In the genomic region with DNA sequence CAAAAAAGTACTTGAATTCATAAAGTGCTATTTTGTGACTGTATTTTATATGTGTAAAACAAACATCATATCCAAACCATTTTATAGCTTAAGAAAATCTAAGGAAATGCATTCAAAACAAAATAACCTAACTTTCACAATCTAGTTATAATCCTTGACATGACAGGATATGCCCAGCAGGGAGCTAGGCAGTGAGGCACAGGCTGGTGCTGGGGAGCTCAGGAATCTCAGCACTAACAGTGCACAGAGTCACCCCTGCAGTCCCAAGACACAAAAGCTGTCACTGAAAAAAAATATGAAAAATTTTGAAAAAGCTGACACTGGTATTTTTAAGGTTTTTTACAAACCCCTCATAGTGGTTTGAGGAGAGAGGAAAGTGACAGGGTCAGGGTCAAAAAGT, we compare ENCODE assay signal across 22 cellular contexts. TPM values are rescaled to one million over a fixed set of nuclear protein-coding genes. Genes with fewer than 3 reads are reported as not detected.
"Had no signal": no experiment of that assay in that cellular context is flagged by ENCODE, and none has a peak within 500 bp of the region (broad histone marks: within the 10 kb centered on the region; RNA-seq: fewer than 3 reads in every experiment).

No MANE protein-coding gene starts in this region.

- H3K9me3 Mint-ChIP-seq: activated naive CD4-positive, alpha-beta T cell treated with anti-CD3 and anti-CD28 coated beads for 36 hours; activated T-helper 17 cell treated with anti-CD3 and anti-CD28 coated beads, Interleukin-2, amount 50 U/mL, for 72 hours; T-helper 1 cell treated with Interleukin-12 subunit alpha and Interleukin-12 subunit beta and Interleukin-4 antibody, amounts not matched to agents 30 μg/mL and 1 μg/mL, for 36 hours had no signal

- H3K4me3 ChIP-seq: lower lobe of right lung, psoas muscle, spleen, tibial nerve had no signal

- H3K27me3 Mint-ChIP-seq: activated T-helper 17 cell treated with anti-CD3 and anti-CD28 coated beads, Interleukin-2, amount 50 U/mL, for 72 hours; naive B cell; stimulated activated naive B cell treated with anti-CD40 and anti-IgM and Interleukin-4, amounts not matched to agents 10 μg/mL and 1 μg/mL and 100 μg/mL, for 72 hours had no signal

- DNase-seq: activated CD4-positive, alpha-beta T cell treated with anti-CD3 and anti-CD28 coated beads, Interleukin-2, amount 50 U/mL, for 1 hour; activated CD4-positive, CD25-positive, alpha-beta regulatory T cell; activated naive CD4-positive, alpha-beta T cell treated with anti-CD3 and anti-CD28 coated beads for 36 hours; activated T-cell treated with anti-CD3 and anti-CD28 coated beads for 4 hours; caudate nucleus; cortex of kidney; effector memory CD4-positive, alpha-beta T cell; hippocampal formation; lower lobe of right lung; naive B cell; psoas muscle; spleen; stimulated activated CD4-positive, alpha-beta T cell treated with anti-CD3 and anti-CD28 coated beads, Interleukin-1b, Interleukin-23, amount 100 ng/mL, for 48 hours; stimulated activated naive B cell treated with anti-CD40 and anti-IgM and Interleukin-4, amounts not matched to agents 10 μg/mL and 1 μg/mL and 100 μg/mL, for 72 hours had no signal

- H3K36me3 ChIP-seq: lower lobe of right lung, spleen, tibial nerve had no signal

- H3K27ac ChIP-seq: lower lobe of right lung, psoas muscle, spleen, tibial nerve had no signal

- H3K9me3 ChIP-seq: lower lobe of right lung, psoas muscle had no signal

- H3K4me3 Mint-ChIP-seq: activated naive CD4-positive, alpha-beta T cell treated with anti-CD3 and anti-CD28 coated beads for 36 hours; activated T-helper 17 cell treated with anti-CD3 and anti-CD28 coated beads, Interleukin-2, amount 50 U/mL, for 72 hours; naive B cell; stimulated activated naive B cell treated with anti-CD40 and anti-IgM and Interleukin-4, amounts not matched to agents 10 μg/mL and 1 μg/mL and 100 μg/mL, for 72 hours; T-helper 1 cell treated with Interleukin-12 subunit alpha and Interleukin-12 subunit beta and Interleukin-4 antibody, amounts not matched to agents 30 μg/mL and 1 μg/mL, for 36 hours had no signal

- FAIRE-seq: astrocyte had no signal

- H3K4me1 ChIP-seq: lower lobe of right lung, psoas muscle, spleen, tibial nerve had no signal

- H3K27ac Mint-ChIP-seq: activated naive CD4-positive, alpha-beta T cell treated with anti-CD3 and anti-CD28 coated beads for 36 hours; activated T-helper 17 cell treated with anti-CD3 and anti-CD28 coated beads, Interleukin-2, amount 50 U/mL, for 72 hours; naive B cell; stimulated activated naive B cell treated with anti-CD40 and anti-IgM and Interleukin-4, amounts not matched to agents 10 μg/mL and 1 μg/mL and 100 μg/mL, for 72 hours; T-helper 1 cell treated with Interleukin-12 subunit alpha and Interleukin-12 subunit beta and Interleukin-4 antibody, amounts not matched to agents 30 μg/mL and 1 μg/mL, for 36 hours had no signal

- H3K27me3 ChIP-seq: spleen, tibial nerve had no signal

- ATAC-seq: activated T-helper 17 cell treated with anti-CD3 and anti-CD28 coated beads, Interleukin-2, amount 50 U/mL, for 72 hours; lower lobe of right lung; psoas muscle; sciatic nerve; stimulated activated naive B cell treated with anti-CD40 and anti-IgM and Interleukin-4, amounts not matched to agents 10 μg/mL and 1 μg/mL and 100 μg/mL, for 72 hours had no signal

- H3K4me1 Mint-ChIP-seq: activated T-helper 17 cell treated with anti-CD3 and anti-CD28 coated beads, Interleukin-2, amount 50 U/mL, for 72 hours; naive B cell; stimulated activated naive B cell treated with anti-CD40 and anti-IgM and Interleukin-4, amounts not matched to agents 10 μg/mL and 1 μg/mL and 100 μg/mL, for 72 hours had no signal

- H3K36me3 Mint-ChIP-seq: naive B cell; stimulated activated naive B cell treated with anti-CD40 and anti-IgM and Interleukin-4, amounts not matched to agents 10 μg/mL and 1 μg/mL and 100 μg/mL, for 72 hours had no signal

RNA-seq across cellular contexts. Expression of a gene that starts 24.2 kb away (rescaled TPM):
- total RNA-seq: activated CD8-positive, alpha-beta memory T cell treated with anti-CD3 and anti-CD28 coated beads for 36 hours; activated naive CD4-positive, alpha-beta T cell treated with anti-CD3 and anti-CD28 coated beads for 36 hours; epithelial cell of proximal tubule; psoas muscle; sciatic nerve; subcutaneous adipose tissue; tibial nerve had no signal
